Comparison of ENCODE assay signal across 33 cellular contexts in genomic region chr2:172846551-172846950, GRCh38.
"Had no signal": no experiment of that assay in that cellular context is flagged by ENCODE, and none has a peak within 500 bp of the region (broad histone marks: within the 10 kb centered on the region; RNA-seq: fewer than 3 reads in every experiment).

No MANE protein-coding gene starts in this region.

- H3K4me3 ChIP-seq: adrenal gland, body of pancreas, breast epithelium had no signal

- ATAC-seq: activated CD4-positive, alpha-beta T cell treated with anti-CD3 and anti-CD28 coated beads for 36 hours; activated CD4-positive, CD25-positive, alpha-beta regulatory T cell treated with anti-CD3 and anti-CD28 coated beads, Interleukin-2, amount 50 U/mL, for 24 hours; activated naive CD4-positive, alpha-beta T cell treated with anti-CD3 and anti-CD28 coated beads, Interleukin-2, amount 50 U/mL, for 72 hours; activated T-cell treated with anti-CD3 and anti-CD28 coated beads, Interleukin-2, amount 50 U/mL, for 4 hours; activated T-cell treated with anti-CD3 and anti-CD28 coated beads, Interleukin-2, amount 50 U/mL, for 72 hours; activated T-helper 17 cell treated with anti-CD3 and anti-CD28 coated beads, Interleukin-2, amount 50 U/mL, for 72 hours; body of pancreas had no signal

- H3K27me3 ChIP-seq: adrenal gland, body of pancreas, brain microvascular endothelial cell, breast epithelium had no signal

- H3K36me3 ChIP-seq: adrenal gland, brain microvascular endothelial cell, breast epithelium had no signal

- H3K9me3 ChIP-seq: adrenal gland, body of pancreas, breast epithelium had no signal

- DNase-seq: activated CD4-positive, alpha-beta memory T cell treated with anti-CD3 and anti-CD28 coated beads, Interleukin-2, amount 10 ng/mL, durations not matched to agents 7 days and 5 days; activated CD4-positive, alpha-beta T cell treated with anti-CD3 and anti-CD28 coated beads for 1 hour; activated CD4-positive, alpha-beta T cell treated with anti-CD3 and anti-CD28 coated beads for 36 hours; activated CD4-positive, alpha-beta T cell treated with anti-CD3 and anti-CD28 coated beads for 48 hours; activated CD4-positive, alpha-beta T cell treated with anti-CD3 and anti-CD28 coated beads, Interleukin-2, amount 10 ng/mL, durations not matched to agents 7 days and 5 days; activated CD4-positive, alpha-beta T cell treated with anti-CD3 and anti-CD28 coated beads, Interleukin-2, amount 50 U/mL, for 48 hours; activated CD4-positive, CD25-positive, alpha-beta regulatory T cell; activated CD8-positive, alpha-beta memory T cell treated with anti-CD3 and anti-CD28 coated beads, Interleukin-2, amount 50 U/mL, for 4 hours; activated effector memory CD4-positive, alpha-beta T cell treated with anti-CD3 and anti-CD28 coated beads, Interleukin-2, amount 50 U/mL, for 16 hours; activated gamma-delta T cell treated with Interleukin-2 at 50 U/mL for 16 hours; activated naive CD4-positive, alpha-beta T cell; activated naive CD4-positive, alpha-beta T cell treated with anti-CD3 and anti-CD28 coated beads for 36 hours; activated naive CD4-positive, alpha-beta T cell treated with anti-CD3 and anti-CD28 coated beads, Interleukin-2, amount 50 U/mL, for 16 hours; activated naive CD8-positive, alpha-beta T cell treated with anti-CD3 and anti-CD28 coated beads for 36 hours; activated T-cell treated with anti-CD3 and anti-CD28 coated beads for 4 hours; activated T-cell treated with anti-CD3 and anti-CD28 coated beads, Interleukin-2, amount 50 U/mL, for 1 hour; activated T-cell treated with anti-CD3 and anti-CD28 coated beads, Interleukin-2, amount 50 U/mL, for 4 hours; activated T-cell treated with anti-CD3 and anti-CD28 coated beads, Interleukin-2, amount 50 U/mL, for 72 hours; adrenal gland; amniotic stem cell; aorta; brain microvascular endothelial cell; cerebellar nuclear complex; SW 1271; T-helper 1 cell; T-helper 2 cell; T-helper 9 cell had no signal

- H3K4me1 ChIP-seq: breast epithelium had no signal

- H3K27ac ChIP-seq: adrenal gland, brain microvascular endothelial cell, breast epithelium, VCaP had no signal
